ENCODE assay signal across 19 cellular contexts in genomic region chr1:71650126-71650525, GRCh38.
DNase-seq lines count a peak whose midpoint lies in the region; ATAC-seq lines count a peak whose summit lies in the region.
"Had no signal": no experiment of that assay in that cellular context is flagged by ENCODE, and none has a peak within 500 bp of the region (broad histone marks: within the 10 kb centered on the region; RNA-seq: fewer than 3 reads in every experiment).

No MANE protein-coding gene starts in this region.

- DNase-seq in AG20443 (ENCODE audit: low spot score) (peak; percentile 6), HS-5 (ENCODE audit: low read depth) (peak; percentile 10), amniotic stem cell (lab: John Stamatoyannopoulos, UW) (peak; percentile 43), mesenchymal stem cell (no peak), NAMALWA (ENCODE audit: low spot score) (no peak), trophoblast cell (no peak)
- DNase-seq: ACHN; C1 segment of cervical spinal cord; DMS153; Kasumi-1; NCI-H1417; NCI-H2029; NCI-H526; NK-92 treated with Interleukin-12 subunit alpha and Interleukin-12 subunit beta, amount 100 ng/mL, for 24 hours; OCI-M1; RPMI8226 had no signal

- no peaks in the 10 kb centered on the region for H3K27me3 ChIP-seq in mesenchymal stem cell (ENCODE audit: control insufficient read depth in 1 of 2, insufficient read depth in 1 of 2, low read length in 2 of 2)
- no peaks in the 10 kb centered on the region for H3K27me3 ChIP-seq in trophoblast cell (ENCODE audit: insufficient read depth, low read length)

- H3K79me2 ChIP-seq in trophoblast cell (ENCODE audit: control insufficient read depth, insufficient read depth, low read length, poor library complexity): no peaks in the 10 kb centered on the region

- H4K8ac ChIP-seq in mesenchymal stem cell (ENCODE audit: low read length) (no peak overlapping the region), trophoblast cell (ENCODE audit: low read depth, low read length) (no peak overlapping the region)

- H2BK120ac ChIP-seq in mesenchymal stem cell (ENCODE audit: low read depth, low read length) (no peak overlapping the region), trophoblast cell (ENCODE audit: insufficient read depth, low read length, poor library complexity) (no peak overlapping the region)

- WGBS in mesenchymal stem cell: 86% methylated on average over 3 of the region's 3 CpGs
- whole genome bisulfite sequencing in trophoblast cell (ENCODE audit: extremely low coverage, insufficient coverage, insufficient read length): no CpG with 5 or more reads among the region's 3 CpGs

- no peaks in the 10 kb centered on the region for H3K79me1 ChIP-seq in mesenchymal stem cell (replicated peaks; ENCODE audit: low read length, poor library complexity, severe bottlenecking)
- H3K79me1 ChIP-seq in trophoblast cell (ENCODE audit: low read length): no peaks in the 10 kb centered on the region

- no peak overlapping the region for H2BK15ac ChIP-seq in mesenchymal stem cell (ENCODE audit: low read depth, poor library complexity, severe bottlenecking)

- H3K4ac ChIP-seq in mesenchymal stem cell (ENCODE audit: low read depth in 1 of 2, low read length in 2 of 2) (no peak overlapping the region), trophoblast cell (ENCODE audit: low read depth, low read length) (no peak overlapping the region)

- H4K91ac ChIP-seq in mesenchymal stem cell (ENCODE audit: low read length) (no peak overlapping the region), trophoblast cell (ENCODE audit: low read depth, low read length) (no peak overlapping the region)

- no peak overlapping the region for H4K12ac ChIP-seq in trophoblast cell (ENCODE audit: low read depth, low read length)

- no peaks in the 10 kb centered on the region for H3K9me3 ChIP-seq in mesenchymal stem cell (ENCODE audit: control insufficient read depth, low read length)
- no peaks in the 10 kb centered on the region for H3K9me3 ChIP-seq in trophoblast cell (ENCODE audit: insufficient read depth, low read depth, low read length)

- no peaks in the 10 kb centered on the region for H3K4me1 ChIP-seq in mesenchymal stem cell (ENCODE audit: control insufficient read depth, insufficient read depth, low read depth, low read length)
- H3K4me1 ChIP-seq in trophoblast cell (ENCODE audit: control insufficient read depth in 1 of 2, insufficient read depth in 2 of 2, low read length in 2 of 2): no peaks in the 10 kb centered on the region

- no peak overlapping the region for H3K18ac ChIP-seq in mesenchymal stem cell (ENCODE audit: low read depth in 1 of 2, low read length in 2 of 2)
- H3K18ac ChIP-seq in trophoblast cell (ENCODE audit: low read length): no peak overlapping the region

- H3K23ac ChIP-seq in mesenchymal stem cell (ENCODE audit: low read length in 2 of 2): no peak overlapping the region
- no peak overlapping the region for H3K23ac ChIP-seq in trophoblast cell (ENCODE audit: low read length)

- no peak overlapping the region for H3K4me2 ChIP-seq in mesenchymal stem cell (ENCODE audit: low read length, poor library complexity, severe bottlenecking)
- H3K4me2 ChIP-seq in trophoblast cell (ENCODE audit: low read length): no peak overlapping the region
- H3K4me2 ChIP-seq: GM23338 had no signal

- no peak overlapping the region for H3K27ac ChIP-seq in mesenchymal stem cell (ENCODE audit: low read length, poor library complexity, severe bottlenecking)
- H3K27ac ChIP-seq in trophoblast cell (ENCODE audit: low read depth, low read length): no peak overlapping the region

- no peak overlapping the region for H2BK12ac ChIP-seq in mesenchymal stem cell (ENCODE audit: low read length in 2 of 2)
- H2BK12ac ChIP-seq in trophoblast cell (ENCODE audit: low read length): no peak overlapping the region

- no peak overlapping the region for H2BK5ac ChIP-seq in mesenchymal stem cell (ENCODE audit: low read depth, low read length, poor library complexity, severe bottlenecking)
- H2BK5ac ChIP-seq in trophoblast cell (ENCODE audit: low read depth, low read length, poor library complexity): no peak overlapping the region

- H3K9ac ChIP-seq in mesenchymal stem cell (ENCODE audit: low read length): peak overlapping the region; percentile 62
- H3K9ac ChIP-seq in trophoblast cell (ENCODE audit: low read length): no peak overlapping the region

- no peak overlapping the region for H2AFZ ChIP-seq in mesenchymal stem cell (ENCODE audit: low read depth, low read length)
- H2AFZ ChIP-seq in trophoblast cell (ENCODE audit: insufficient read depth, low read length, poor library complexity): no peak overlapping the region
- H2AFZ ChIP-seq: GM23338 had no signal

- H3K36me3 ChIP-seq in mesenchymal stem cell (ENCODE audit: control insufficient read depth in 1 of 2, insufficient read depth in 2 of 2, low read depth in 1 of 2, low read length in 2 of 2) (no peaks in the 10 kb centered on the region), trophoblast cell (ENCODE audit: control insufficient read depth in 1 of 2, insufficient read depth in 2 of 2, low read length in 2 of 2) (no peaks in the 10 kb centered on the region)

- no peak for ATAC-seq in HG03139 (IDR thresholded peaks at IDR 0.05; ENCODE audit: unreplicated experiment)
- no peak for ATAC-seq in activated CD4-positive, CD25-positive, alpha-beta regulatory T cell treated with anti-CD3 and anti-CD28 coated beads, Interleukin-2, amount 50 U/mL, for 24 hours
- ATAC-seq: GM23338 had no signal

- no peak overlapping the region for H2AK5ac ChIP-seq in mesenchymal stem cell (ENCODE audit: low read length, severe bottlenecking)
- H2AK5ac ChIP-seq in trophoblast cell (ENCODE audit: low read length): no peak overlapping the region

- H3K4me3 ChIP-seq in mesenchymal stem cell (ENCODE audit: insufficient read depth in 1 of 2, low read depth in 1 of 2, low read length in 2 of 2) (peak overlapping the region in 1 of 2 experiments; percentile 10), trophoblast cell (ENCODE audit: low read depth, low read length) (no peak overlapping the region)
- H3K4me3 ChIP-seq: GM23338 had no signal

- H3K14ac ChIP-seq in mesenchymal stem cell (ENCODE audit: low read length in 2 of 2) (no peak overlapping the region), trophoblast cell (ENCODE audit: low read length) (no peak overlapping the region)

Comparison
In these comparisons a context has a peak if more than half of its experiments do, and no peak if none do; other contexts are left out.
1. DNase-seq: peak in AG20443 (single experiment), HS-5 (single experiment) and amniotic stem cell (single experiment); none in mesenchymal stem cell (single experiment), NAMALWA (single experiment) and trophoblast cell (0 of 2).